ENCODE assay signal across 1 cellular context in the genomic region with DNA sequence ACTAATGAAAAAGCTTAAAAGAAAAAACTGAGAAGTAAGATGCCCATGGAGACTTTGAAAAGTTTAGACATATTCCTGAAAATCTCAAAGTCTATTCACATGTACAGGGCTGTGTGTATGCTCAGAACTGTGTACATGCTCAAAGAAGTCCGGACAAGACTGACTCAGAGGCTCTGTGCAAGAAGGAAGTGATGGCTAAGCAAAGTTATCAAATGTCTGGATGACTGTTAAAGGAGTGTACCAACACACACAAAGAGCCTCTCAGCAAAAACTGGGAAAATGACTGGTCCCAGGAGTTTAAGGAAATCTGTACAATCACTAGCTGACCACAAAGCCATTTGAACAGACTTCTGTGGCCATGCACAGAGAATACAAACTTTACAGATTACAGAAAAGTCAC.
TF ChIP-seq lines count a peak whose summit lies in the region.

No MANE protein-coding gene starts in this region.

TF ChIP-seq in SK-N-SH treated with all-trans-retinoic acid at 6 μM for 48 hours, 23 proteins besides CTCF, POLR2A, EP300 and RAD21 (continued from another document):
- TF ChIP-seq, protein P1, sequence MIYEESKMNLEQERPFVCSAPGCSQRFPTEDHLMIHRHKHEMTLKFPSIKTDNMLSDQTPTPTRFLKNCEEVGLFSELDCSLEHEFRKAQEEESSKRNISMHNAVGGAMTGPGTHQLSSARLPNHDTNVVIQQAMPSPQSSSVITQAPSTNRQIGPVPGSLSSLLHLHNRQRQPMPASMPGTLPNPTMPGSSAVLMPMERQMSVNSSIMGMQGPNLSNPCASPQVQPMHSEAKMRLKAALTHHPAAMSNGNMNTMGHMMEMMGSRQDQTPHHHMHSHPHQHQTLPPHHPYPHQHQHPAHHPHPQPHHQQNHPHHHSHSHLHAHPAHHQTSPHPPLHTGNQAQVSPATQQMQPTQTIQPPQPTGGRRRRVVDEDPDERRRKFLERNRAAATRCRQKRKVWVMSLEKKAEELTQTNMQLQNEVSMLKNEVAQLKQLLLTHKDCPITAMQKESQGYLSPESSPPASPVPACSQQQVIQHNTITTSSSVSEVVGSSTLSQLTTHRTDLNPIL (CRISPR knock-in tag; IDR thresholded peaks at IDR 0.05; ENCODE audit: low read depth): no peak
- no peak for TF ChIP-seq RARB (CRISPR knock-in tag; IDR thresholded peaks at IDR 0.05)
- no peak for TF ChIP-seq TOX (CRISPR knock-in tag; IDR thresholded peaks at IDR 0.05; ENCODE audit: borderline replicate concordance)
- no peak for TF ChIP-seq ESRRG (CRISPR knock-in tag; IDR thresholded peaks at IDR 0.05)
- no peak for TF ChIP-seq OSR1 (CRISPR knock-in tag; IDR thresholded peaks at IDR 0.05)
- TF ChIP-seq, protein P2, sequence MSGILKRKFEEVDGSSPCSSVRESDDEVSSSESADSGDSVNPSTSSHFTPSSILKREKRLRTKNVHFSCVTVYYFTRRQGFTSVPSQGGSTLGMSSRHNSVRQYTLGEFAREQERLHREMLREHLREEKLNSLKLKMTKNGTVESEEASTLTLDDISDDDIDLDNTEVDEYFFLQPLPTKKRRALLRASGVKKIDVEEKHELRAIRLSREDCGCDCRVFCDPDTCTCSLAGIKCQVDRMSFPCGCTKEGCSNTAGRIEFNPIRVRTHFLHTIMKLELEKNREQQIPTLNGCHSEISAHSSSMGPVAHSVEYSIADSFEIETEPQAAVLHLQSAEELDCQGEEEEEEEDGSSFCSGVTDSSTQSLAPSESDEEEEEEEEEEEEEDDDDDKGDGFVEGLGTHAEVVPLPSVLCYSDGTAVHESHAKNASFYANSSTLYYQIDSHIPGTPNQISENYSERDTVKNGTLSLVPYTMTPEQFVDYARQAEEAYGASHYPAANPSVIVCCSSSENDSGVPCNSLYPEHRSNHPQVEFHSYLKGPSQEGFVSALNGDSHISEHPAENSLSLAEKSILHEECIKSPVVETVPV (CRISPR knock-in tag; IDR thresholded peaks at IDR 0.05): no peak
- no peak for TF ChIP-seq BACH2 (CRISPR knock-in tag; IDR thresholded peaks at IDR 0.05; ENCODE audit: borderline replicate concordance)
- TF ChIP-seq, protein P3, sequence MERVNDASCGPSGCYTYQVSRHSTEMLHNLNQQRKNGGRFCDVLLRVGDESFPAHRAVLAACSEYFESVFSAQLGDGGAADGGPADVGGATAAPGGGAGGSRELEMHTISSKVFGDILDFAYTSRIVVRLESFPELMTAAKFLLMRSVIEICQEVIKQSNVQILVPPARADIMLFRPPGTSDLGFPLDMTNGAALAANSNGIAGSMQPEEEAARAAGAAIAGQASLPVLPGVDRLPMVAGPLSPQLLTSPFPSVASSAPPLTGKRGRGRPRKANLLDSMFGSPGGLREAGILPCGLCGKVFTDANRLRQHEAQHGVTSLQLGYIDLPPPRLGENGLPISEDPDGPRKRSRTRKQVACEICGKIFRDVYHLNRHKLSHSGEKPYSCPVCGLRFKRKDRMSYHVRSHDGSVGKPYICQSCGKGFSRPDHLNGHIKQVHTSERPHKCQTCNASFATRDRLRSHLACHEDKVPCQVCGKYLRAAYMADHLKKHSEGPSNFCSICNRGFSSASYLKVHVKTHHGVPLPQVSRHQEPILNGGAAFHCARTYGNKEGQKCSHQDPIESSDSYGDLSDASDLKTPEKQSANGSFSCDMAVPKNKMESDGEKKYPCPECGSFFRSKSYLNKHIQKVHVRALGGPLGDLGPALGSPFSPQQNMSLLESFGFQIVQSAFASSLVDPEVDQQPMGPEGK (CRISPR knock-in tag; IDR thresholded peaks at IDR 0.05; ENCODE audit: borderline replicate concordance): no peak
